ENCODE assay signal across 17 cellular contexts in genomic region chrX:44352739-44353138, GRCh38. TPM values are rescaled to one million over a fixed set of nuclear protein-coding genes. Genes with fewer than 3 reads are reported as not detected.
DNase-seq lines count a peak whose midpoint lies in the region; ATAC-seq and TF ChIP-seq lines count a peak whose summit lies in the region.
"Had no signal": no experiment of that assay in that cellular context is flagged by ENCODE, and none has a peak within 500 bp of the region (broad histone marks: within the 10 kb centered on the region; RNA-seq: fewer than 3 reads in every experiment).

No MANE protein-coding gene starts in this region.

- H3K9ac ChIP-seq in GM23248 (no peak overlapping the region), mammary epithelial cell (ENCODE audit: insufficient read depth, low read length) (no peak overlapping the region), smooth muscle cell (ENCODE audit: low read depth) (peak overlapping the region; percentile 24)

- no peak for TF ChIP-seq POLR2A in gastroesophageal sphincter (IDR thresholded peaks at IDR 0.05)

- H4K20me1 ChIP-seq in GM23248 (ENCODE audit: insufficient read depth): no peaks in the 10 kb centered on the region
- H4K20me1 ChIP-seq in mammary epithelial cell (ENCODE audit: insufficient read depth, low read length): no peaks in the 10 kb centered on the region
- H4K20me1 ChIP-seq in hepatocyte (ENCODE audit: insufficient read depth, poor library complexity, severe bottlenecking): no peaks in the 10 kb centered on the region
- no peaks in the 10 kb centered on the region for H4K20me1 ChIP-seq in smooth muscle cell (ENCODE audit: low read depth)
- no peaks in the 10 kb centered on the region for H4K20me1 ChIP-seq in GM23338 (replicated peaks; ENCODE audit: insufficient read depth)

- no peak overlapping the region for H3K4me3 ChIP-seq in GM23248
- no peak overlapping the region for H3K4me3 ChIP-seq in mammary epithelial cell (replicated peaks in 1 of 3; ENCODE audit: insufficient read depth in 1 of 3, low read depth in 2 of 3, low read length in 3 of 3)
- H3K4me3 ChIP-seq in hepatocyte: no peak overlapping the region
- H3K4me3 ChIP-seq in smooth muscle cell: no peak overlapping the region
- H3K4me3 ChIP-seq in gastroesophageal sphincter: no peak overlapping the region
- H3K4me3 ChIP-seq in GM23338: no peak overlapping the region

- H3K4me2 ChIP-seq in GM23248 (ENCODE audit: unreplicated experiment) (no peak overlapping the region), mammary epithelial cell (ENCODE audit: insufficient read depth, low read depth, low read length) (peak overlapping the region; percentile 44), hepatocyte (no peak overlapping the region), smooth muscle cell (no peak overlapping the region), GM23338 (no peak overlapping the region)

- no peaks in the 10 kb centered on the region for H3K36me3 Mint-ChIP-seq in GM23338 (ENCODE audit: low read depth)

- H3K36me3 ChIP-seq in GM23248 (ENCODE audit: low read depth) (no peaks in the 10 kb centered on the region), mammary epithelial cell (ENCODE audit: insufficient read depth, low read length) (no peaks in the 10 kb centered on the region), hepatocyte (replicated peaks; ENCODE audit: insufficient read depth, low read depth) (no peaks in the 10 kb centered on the region), smooth muscle cell (ENCODE audit: low read depth) (no peaks in the 10 kb centered on the region), gastroesophageal sphincter (no peaks in the 10 kb centered on the region), GM23338 (ENCODE audit: insufficient read depth) (no peaks in the 10 kb centered on the region)

- no TSS peak for BruUV-seq in mammary epithelial cell (replicated peaks; lab: Mats Ljungman, UMichigan)

- H2AFZ ChIP-seq in GM23248 (no peak overlapping the region), mammary epithelial cell (ENCODE audit: low read depth, low read length) (peak overlapping the region; percentile 72), hepatocyte (no peak overlapping the region), smooth muscle cell (ENCODE audit: low read depth) (peak overlapping the region; percentile 20), GM23338 (no peak overlapping the region)

- DNase-seq in GM23248 (peak; percentile 43), mammary epithelial cell (peak; percentile 80), hepatocyte (ENCODE audit: low spot score) (peak; percentile 17), smooth muscle cell (lab: John Stamatoyannopoulos, UW; ENCODE audit: unreplicated experiment) (no peak), NCI-H526 treated with DMSO at 0.1 percent for 48 hours (lab: John Stamatoyannopoulos, UW) (no peak), Right ventricle myocardium inferior (ENCODE audit: missing footprints) (no peak), GM23338 (ENCODE audit: low spot score) (no peak)
- DNase-seq: DMS 273 treated with DMSO at 0.1 percent for 48 hours, GF-D8, IMR-90, Kasumi-1, NCI-H1105 treated with DMSO at 0.1 percent for 48 hours, NCI-H1694 treated with DMSO at 0.1 percent for 48 hours, NCI-H69 had no signal

- intact Hi-C loops in mammary epithelial cell (cut with micrococcal nuclease): loop anchor here (5.0 kb wide), 1 partner anchor 155 kb away; no protein-coding TSS in a partner anchor
- intact Hi-C loops in Right ventricle myocardium inferior (cut with DNase I): no loop called here

- no peak overlapping the region for H3K27ac Mint-ChIP-seq in GM23338

- dilution Hi-C loops in mammary epithelial cell (cut with HindIII; ENCODE audit: low sequenced_read_pairs): no loop called here

- no peak for TF ChIP-seq EP300 in gastroesophageal sphincter (IDR thresholded peaks at IDR 0.05)

- H3F3A ChIP-seq in GM23248 (ENCODE audit: insufficient read depth): no peaks in the 10 kb centered on the region
- H3F3A ChIP-seq in smooth muscle cell (ENCODE audit: low read depth): peaks cover 4% of the 10 kb centered on the region
- no peaks in the 10 kb centered on the region for H3F3A ChIP-seq in GM23338 (replicated peaks; ENCODE audit: low read depth)

- H3K79me2 ChIP-seq in GM23248 (ENCODE audit: insufficient read depth) (no peaks in the 10 kb centered on the region), mammary epithelial cell (ENCODE audit: insufficient read depth, low read length) (no peaks in the 10 kb centered on the region), hepatocyte (no peaks in the 10 kb centered on the region), smooth muscle cell (ENCODE audit: low read depth) (no peaks in the 10 kb centered on the region), GM23338 (replicated peaks; ENCODE audit: insufficient read depth) (no peaks in the 10 kb centered on the region)

- no peaks in the 10 kb centered on the region for H3K27me3 Mint-ChIP-seq in GM23338 (ENCODE audit: insufficient read depth, low read depth, poor library complexity)

- TF ChIP-seq CTCF in mammary epithelial cell (conservative IDR thresholded peaks at IDR 0.05 in 1 of 2, IDR thresholded peaks at IDR 0.05 in 1 of 2; ENCODE audit: extremely low read depth in 1 of 2, insufficient read depth in 1 of 2, low read depth in 1 of 2, low read length in 2 of 2) (no peak), hepatocyte (IDR thresholded peaks at IDR 0.05; ENCODE audit: poor library complexity) (no peak), smooth muscle cell (IDR thresholded peaks at IDR 0.05; ENCODE audit: borderline replicate concordance, insufficient read depth, poor library complexity, severe bottlenecking) (no peak), gastroesophageal sphincter (IDR thresholded peaks at IDR 0.05) (no peak), GM23338 (conservative IDR thresholded peaks at IDR 0.05; ENCODE audit: low read depth in 2 of 2) (no peak)

- 0 out of 3 replicates have a peak, but pooled peaks cover 2% of the 10 kb centered on the region for H3K4me1 Mint-ChIP-seq in GM23338

- no peak for ATAC-seq in gastroesophageal sphincter
- no peak for ATAC-seq in Right ventricle myocardium inferior
- no peak for ATAC-seq in GM23338

- H3K9me3 ChIP-seq in GM23248 (ENCODE audit: low read depth) (no peaks in the 10 kb centered on the region), mammary epithelial cell (replicated peaks; ENCODE audit: insufficient read depth, low read length) (no peaks in the 10 kb centered on the region), hepatocyte (ENCODE audit: low read depth) (no peaks in the 10 kb centered on the region), smooth muscle cell (replicated peaks; ENCODE audit: low read depth) (no peaks in the 10 kb centered on the region), gastroesophageal sphincter (no peaks in the 10 kb centered on the region)

- CTCF ChIA-PET in mammary epithelial cell (lab: Charles Lee; ENCODE audit: low non-redundant PET): interaction anchor here (0.6 kb wide), 1 partner anchor 10 kb away, joined by 4 read pairs; no protein-coding TSS in a partner anchor

- H3K4me1 ChIP-seq in GM23248 (ENCODE audit: insufficient read depth) (no peaks in the 10 kb centered on the region), mammary epithelial cell (ENCODE audit: insufficient read depth, low read length) (peaks cover 12% of the 10 kb centered on the region), hepatocyte (ENCODE audit: insufficient read depth) (no peaks in the 10 kb centered on the region), smooth muscle cell (ENCODE audit: low read depth) (no peaks in the 10 kb centered on the region), gastroesophageal sphincter (no peaks in the 10 kb centered on the region), GM23338 (ENCODE audit: insufficient read depth) (no peaks in the 10 kb centered on the region)

- H3K27ac ChIP-seq in GM23248 (no peak overlapping the region), mammary epithelial cell (ENCODE audit: insufficient read depth, low read depth, low read length) (peak overlapping the region; percentile 38), hepatocyte (no peak overlapping the region), smooth muscle cell (ENCODE audit: low read depth) (peak overlapping the region; percentile 61), gastroesophageal sphincter (no peak overlapping the region), GM23338 (ENCODE audit: low read depth) (no peak overlapping the region)
- H3K27ac ChIP-seq: C4-2B had no signal

- 12 to 19% methylated on average over 5 of the region's 5 CpGs for WGBS in GM23248 (ENCODE audit: low coverage in 1 of 2, low lambda C conversion rate in 2 of 2, missing lambda C conversion rate in 2 of 2), 2 experiments
- WGBS in mammary epithelial cell (ENCODE audit: low coverage, missing lambda C conversion rate): 46% methylated on average over 5 of the region's 5 CpGs
- 63% methylated on average over 5 of the region's 5 CpGs for WGBS in hepatocyte (ENCODE audit: low lambda C conversion rate, missing lambda C conversion rate)
- WGBS in smooth muscle cell (ENCODE audit: low lambda C conversion rate): 52% methylated on average over 5 of the region's 5 CpGs
- 37 to 77% methylated on average over 2 to 4 of the region's 5 CpGs for WGBS in gastroesophageal sphincter (ENCODE audit: low coverage in 1 of 2), 2 donors

- H3K4me3 Mint-ChIP-seq in GM23338: no peak overlapping the region

- in situ Hi-C loops in GM23248 (cut with MboI) (no loop called here), mammary epithelial cell (cut with MboI; ENCODE audit: low sequenced_read_pairs in 2 of 2) (no loop called here)

- H3K9me2 ChIP-seq in GM23248 (ENCODE audit: insufficient read depth) (no peaks in the 10 kb centered on the region), hepatocyte (replicated peaks; ENCODE audit: insufficient read depth) (no peaks in the 10 kb centered on the region), GM23338 (ENCODE audit: insufficient read depth) (no peaks in the 10 kb centered on the region)

- H3K9me3 Mint-ChIP-seq in GM23338: no peaks in the 10 kb centered on the region

- no peaks in the 10 kb centered on the region for H3K27me3 ChIP-seq in GM23248 (replicated peaks; ENCODE audit: insufficient read depth)
- no peaks in the 10 kb centered on the region for H3K27me3 ChIP-seq in mammary epithelial cell (ENCODE audit: insufficient read depth, low read length)
- H3K27me3 ChIP-seq in hepatocyte: no peaks in the 10 kb centered on the region
- no peaks in the 10 kb centered on the region for H3K27me3 ChIP-seq in smooth muscle cell (ENCODE audit: low read depth)
- no peaks in the 10 kb centered on the region for H3K27me3 ChIP-seq in gastroesophageal sphincter
- H3K27me3 ChIP-seq in GM23338 (ENCODE audit: insufficient read depth): no peaks in the 10 kb centered on the region

RNA-seq across cellular contexts. Expression of gene EFHC2, which starts 9.3 kb away (rescaled TPM):
- total RNA-seq in GM23248 (2014; rRNA removed; shearing (Covaris generic)): not detected in 2 replicates
- polyA plus RNA-seq in GM23248 (2016; fragmentation: Nextera tagmentation; extraction: Ambion mirVana) (0.27 and 0.38 TPM in 2 replicates), mammary epithelial cell (0.18 TPM), hepatocyte (0.51 and 1.3 TPM in 2 replicates), smooth muscle cell (3.5 and 4.0 TPM in 2 replicates), GM23338 (2016; fragmentation: Nextera tagmentation; extraction: Ambion mirVana) (2.7 and 3.2 TPM in 2 replicates)
- total RNA-seq in mammary epithelial cell (1 to 10 TPM in 1 of 2 donors, not detected in 1; 2.2 TPM), hepatocyte (1.8 and 3.7 TPM in 2 replicates), smooth muscle cell (2.3 and 8.8 TPM in 2 replicates), gastroesophageal sphincter (10 to 100 TPM in 2 of 4 donors, 1 to 10 TPM in 2; 2.7 to 15.9 (median 8.7) TPM), Right ventricle myocardium inferior (17.5 TPM)
- polyA minus RNA-seq in mammary epithelial cell: not detected
- total RNA-seq in GM23338 (2014; rRNA removed; shearing (Covaris generic)): 2.6 and 3.1 TPM in 2 replicates
- total RNA-seq: HT1080 had no signal

Comparison
In these comparisons a context has a peak if more than half of its experiments do, and no peak if none do; other contexts are left out.
1. DNase-seq: peak in GM23248 (single experiment), mammary epithelial cell (single experiment) and hepatocyte (single experiment); none in smooth muscle cell (single experiment), NCI-H526 treated with DMSO at 0.1 percent for 48 hours (single experiment), Right ventricle myocardium inferior (single experiment) and GM23338 (single experiment).
2. H2AFZ ChIP-seq: peak in mammary epithelial cell (single experiment) and smooth muscle cell (single experiment); none in GM23248 (single experiment), hepatocyte (single experiment) and GM23338 (single experiment).
3. H3K27ac ChIP-seq: peak in mammary epithelial cell (single experiment) and smooth muscle cell (single experiment); none in GM23248 (single experiment), hepatocyte (single experiment), gastroesophageal sphincter (0 of 4) and GM23338 (single experiment).